Comparison of ENCODE assay signal across 1 cellular context in genomic region chr2:219058541-219059374, GRCh38.
TF ChIP-seq lines count a peak whose summit lies in the region.

No MANE protein-coding gene starts in this region.

TF ChIP-seq in HepG2, 621 proteins besides CTCF, POLR2A, EP300 and RAD21 (continued from another document):
- TF ChIP-seq PRMT3 (CRISPR knock-in tag; IDR thresholded peaks at IDR 0.05; ENCODE audit: borderline replicate concordance, low read depth) (0 out of 2 replicates have a peak, but pooled peaks have one; percentile 22), NFE2L2 (IDR thresholded peaks at IDR 0.05; ENCODE audit: low read length) (no peak), MXD1 (CRISPR knock-in tag; IDR thresholded peaks at IDR 0.05) (peak; percentile 52), E2F2 (CRISPR knock-in tag; IDR thresholded peaks at IDR 0.05; ENCODE audit: borderline replicate concordance) (peak; percentile 56; the same call in 1 of the 2 replicates), POLR2AphosphoS2 (IDR thresholded peaks at IDR 0.05; ENCODE audit: low read depth, low read length) (no peak), KLF16 (CRISPR knock-in tag; IDR thresholded peaks at IDR 0.05) (peak in 1 of 2 experiments; percentile 66; a peak in 2 of 4 replicates), ZFP90 (CRISPR knock-in tag; IDR thresholded peaks at IDR 0.05; ENCODE audit: borderline replicate concordance) (peak; percentile 75; the same call in 1 of the 2 replicates), ZNF703 (CRISPR knock-in tag; IDR thresholded peaks at IDR 0.05; ENCODE audit: borderline replicate concordance) (no peak), ZNF580 (CRISPR knock-in tag; IDR thresholded peaks at IDR 0.05; ENCODE audit: borderline replicate concordance, low read depth) (peak; percentile 39; the same call in 1 of the 2 replicates), ARNTL (CRISPR knock-in tag; IDR thresholded peaks at IDR 0.05) (0 out of 2 replicates have a peak, but pooled peaks have one; percentile 32), ZNF546 (CRISPR knock-in tag; conservative IDR thresholded peaks at IDR 0.05) (no peak), ZBTB34 (CRISPR knock-in tag; IDR thresholded peaks at IDR 0.05) (peak; percentile 77; the same call in 1 of the 2 replicates), PHF21A (CRISPR knock-in tag; IDR thresholded peaks at IDR 0.05) (peak; percentile 94), NKX3-1 (CRISPR knock-in tag; IDR thresholded peaks at IDR 0.05) (no peak), CBX1 (IDR thresholded peaks at IDR 0.05; ENCODE audit: low read depth) (no peak), EZH2 (conservative IDR thresholded peaks at IDR 0.05; ENCODE audit: low read depth, low read length) (no peak), ATF4 (CRISPR knock-in tag; IDR thresholded peaks at IDR 0.05) (no peak), RFXANK (CRISPR knock-in tag; IDR thresholded peaks at IDR 0.05) (no peak), JDP2 (CRISPR knock-in tag; IDR thresholded peaks at IDR 0.05; ENCODE audit: borderline replicate concordance) (no peak), ZNF75D (CRISPR knock-in tag; IDR thresholded peaks at IDR 0.05; ENCODE audit: borderline replicate concordance) (no peak), ZIK1 (CRISPR knock-in tag; IDR thresholded peaks at IDR 0.05; ENCODE audit: borderline replicate concordance, low read depth) (no peak; the same call in 1 of the 2 replicates), ISX (CRISPR knock-in tag; conservative IDR thresholded peaks at IDR 0.05) (no peak), PAX8 (CRISPR knock-in tag; IDR thresholded peaks at IDR 0.05; ENCODE audit: borderline replicate concordance) (no peak), HOXD1 (CRISPR knock-in tag; IDR thresholded peaks at IDR 0.05) (no peak; the same call in 1 of the 2 replicates), ETS1 (CRISPR knock-in tag; IDR thresholded peaks at IDR 0.05) (0 out of 2 replicates have a peak, but pooled peaks have one; percentile 17)
- TF ChIP-seq, protein P1, sequence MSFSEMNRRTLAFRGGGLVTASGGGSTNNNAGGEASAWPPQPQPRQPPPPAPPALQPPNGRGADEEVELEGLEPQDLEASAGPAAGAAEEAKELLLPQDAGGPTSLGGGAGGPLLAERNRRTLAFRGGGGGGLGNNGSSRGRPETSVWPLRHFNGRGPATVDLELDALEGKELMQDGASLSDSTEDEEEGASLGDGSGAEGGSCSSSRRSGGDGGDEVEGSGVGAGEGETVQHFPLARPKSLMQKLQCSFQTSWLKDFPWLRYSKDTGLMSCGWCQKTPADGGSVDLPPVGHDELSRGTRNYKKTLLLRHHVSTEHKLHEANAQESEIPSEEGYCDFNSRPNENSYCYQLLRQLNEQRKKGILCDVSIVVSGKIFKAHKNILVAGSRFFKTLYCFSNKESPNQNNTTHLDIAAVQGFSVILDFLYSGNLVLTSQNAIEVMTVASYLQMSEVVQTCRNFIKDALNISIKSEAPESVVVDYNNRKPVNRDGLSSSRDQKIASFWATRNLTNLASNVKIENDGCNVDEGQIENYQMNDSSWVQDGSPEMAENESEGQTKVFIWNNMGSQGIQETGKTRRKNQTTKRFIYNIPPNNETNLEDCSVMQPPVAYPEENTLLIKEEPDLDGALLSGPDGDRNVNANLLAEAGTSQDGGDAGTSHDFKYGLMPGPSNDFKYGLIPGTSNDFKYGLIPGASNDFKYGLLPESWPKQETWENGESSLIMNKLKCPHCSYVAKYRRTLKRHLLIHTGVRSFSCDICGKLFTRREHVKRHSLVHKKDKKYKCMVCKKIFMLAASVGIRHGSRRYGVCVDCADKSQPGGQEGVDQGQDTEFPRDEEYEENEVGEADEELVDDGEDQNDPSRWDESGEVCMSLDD (CRISPR knock-in tag; IDR thresholded peaks at IDR 0.05; ENCODE audit: borderline replicate concordance), result 0 out of 2 replicates have a peak, but pooled peaks have one; percentile 45
- TF ChIP-seq, protein P2, sequence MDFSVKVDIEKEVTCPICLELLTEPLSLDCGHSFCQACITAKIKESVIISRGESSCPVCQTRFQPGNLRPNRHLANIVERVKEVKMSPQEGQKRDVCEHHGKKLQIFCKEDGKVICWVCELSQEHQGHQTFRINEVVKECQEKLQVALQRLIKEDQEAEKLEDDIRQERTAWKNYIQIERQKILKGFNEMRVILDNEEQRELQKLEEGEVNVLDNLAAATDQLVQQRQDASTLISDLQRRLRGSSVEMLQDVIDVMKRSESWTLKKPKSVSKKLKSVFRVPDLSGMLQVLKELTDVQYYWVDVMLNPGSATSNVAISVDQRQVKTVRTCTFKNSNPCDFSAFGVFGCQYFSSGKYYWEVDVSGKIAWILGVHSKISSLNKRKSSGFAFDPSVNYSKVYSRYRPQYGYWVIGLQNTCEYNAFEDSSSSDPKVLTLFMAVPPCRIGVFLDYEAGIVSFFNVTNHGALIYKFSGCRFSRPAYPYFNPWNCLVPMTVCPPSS (IDR thresholded peaks at IDR 0.05), result no peak
- TF ChIP-seq, protein P3, sequence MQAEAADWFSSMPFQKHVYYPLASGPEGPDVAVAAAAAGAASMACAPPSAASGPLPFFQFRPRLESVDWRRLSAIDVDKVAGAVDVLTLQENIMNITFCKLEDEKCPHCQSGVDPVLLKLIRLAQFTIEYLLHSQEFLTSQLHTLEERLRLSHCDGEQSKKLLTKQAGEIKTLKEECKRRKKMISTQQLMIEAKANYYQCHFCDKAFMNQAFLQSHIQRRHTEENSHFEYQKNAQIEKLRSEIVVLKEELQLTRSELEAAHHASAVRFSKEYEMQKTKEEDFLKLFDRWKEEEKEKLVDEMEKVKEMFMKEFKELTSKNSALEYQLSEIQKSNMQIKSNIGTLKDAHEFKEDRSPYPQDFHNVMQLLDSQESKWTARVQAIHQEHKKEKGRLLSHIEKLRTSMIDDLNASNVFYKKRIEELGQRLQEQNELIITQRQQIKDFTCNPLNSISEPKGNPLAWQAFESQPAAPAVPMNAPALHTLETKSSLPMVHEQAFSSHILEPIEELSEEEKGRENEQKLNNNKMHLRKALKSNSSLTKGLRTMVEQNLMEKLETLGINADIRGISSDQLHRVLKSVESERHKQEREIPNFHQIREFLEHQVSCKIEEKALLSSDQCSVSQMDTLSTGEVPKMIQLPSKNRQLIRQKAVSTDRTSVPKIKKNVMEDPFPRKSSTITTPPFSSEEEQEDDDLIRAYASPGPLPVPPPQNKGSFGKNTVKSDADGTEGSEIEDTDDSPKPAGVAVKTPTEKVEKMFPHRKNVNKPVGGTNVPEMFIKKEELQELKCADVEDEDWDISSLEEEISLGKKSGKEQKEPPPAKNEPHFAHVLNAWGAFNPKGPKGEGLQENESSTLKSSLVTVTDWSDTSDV (CRISPR knock-in tag; IDR thresholded peaks at IDR 0.05), result 0 out of 2 replicates have a peak, but pooled peaks have one; percentile 6
